Comparison of ENCODE assay signal across 8 cellular contexts in the genomic region with DNA sequence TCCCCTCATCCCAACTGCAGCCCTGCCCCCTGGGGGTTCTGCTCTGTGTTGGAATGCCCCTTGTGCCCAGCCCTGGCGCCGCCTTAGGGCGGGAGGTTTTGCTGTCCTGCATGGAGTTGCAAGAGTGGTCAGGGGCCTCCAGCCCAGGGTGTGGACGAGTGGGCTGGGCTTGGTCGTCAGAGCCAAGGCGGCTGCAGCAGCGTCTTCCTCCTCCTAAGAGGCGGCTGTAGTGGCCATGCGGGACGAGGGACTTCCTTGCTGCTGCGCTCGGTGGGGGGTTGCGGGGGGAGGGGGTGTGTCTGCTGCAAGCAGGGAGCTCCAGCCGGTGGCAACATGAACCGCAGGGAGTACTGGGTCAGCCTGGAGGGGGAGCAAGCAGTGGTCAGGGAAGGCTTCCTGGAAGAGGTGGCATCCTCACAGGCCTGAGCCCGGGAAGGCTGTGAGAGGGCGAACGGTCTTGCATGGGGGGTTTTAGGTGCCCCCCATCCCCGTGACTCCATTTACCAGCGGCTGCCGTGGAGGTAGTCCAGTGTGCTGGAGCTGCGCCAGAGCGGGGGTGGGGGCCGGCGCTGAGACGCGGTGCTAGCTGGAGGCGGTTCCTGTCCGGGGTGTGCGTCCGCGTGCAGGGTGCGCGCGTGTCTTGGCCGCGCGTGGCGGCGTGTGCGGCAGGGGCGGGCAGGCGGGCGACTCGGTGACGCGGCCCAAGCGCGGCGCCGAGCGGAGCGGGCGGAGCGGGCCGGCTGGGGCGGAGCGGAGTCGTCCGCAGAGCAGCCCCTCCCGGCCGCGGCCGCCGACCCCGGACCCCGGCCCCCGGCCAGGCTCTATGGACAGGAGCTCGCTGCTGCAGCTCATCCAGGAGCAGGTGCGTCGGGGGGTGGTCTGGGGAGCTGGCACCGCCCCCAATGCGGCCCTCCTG. TPM values are rescaled to one million over a fixed set of nuclear protein-coding genes. Genes with fewer than 3 reads are reported as not detected.
DNase-seq lines count a peak whose midpoint lies in the region; ATAC-seq and TF ChIP-seq lines count a peak whose summit lies in the region.

Gene RHBDL1 (plus strand): TSS at position 704 of the 916 bp plus-strand sequence. CDS start 120 bp downstream, at position 824.

- no peak within 1 kb of the TSS for H3K27ac ChIP-seq in mucosa of rectum (ENCODE audit: low read depth in 2 of 2, low read length in 2 of 2)

- H3K4me1 ChIP-seq in mucosa of rectum (ENCODE audit: control insufficient read depth in 2 of 2, insufficient read depth in 2 of 2, low read length in 2 of 2) = peaks cover 28 to 34% of the 10 kb centered on the region in 2 donors

- CTCF ChIA-PET in BJ (lab: Yijun Ruan, JAX) = interaction anchor here (0.8 to 1.9 kb wide), 2 partner anchors 7 to 9 kb away, joined by 4 to 6 read pairs; partner anchors contain the start of gene RHOT2

- H3K27me3 ChIP-seq in BJ (ENCODE audit: control insufficient read depth, insufficient read depth, low read length) (no peaks in the 10 kb centered on the region), mucosa of rectum (ENCODE audit: control insufficient read depth in 2 of 2, insufficient read depth in 2 of 2, low read length in 2 of 2) (no peaks in the 10 kb centered on the region)

- H3K9me3 ChIP-seq in mucosa of rectum (ENCODE audit: control insufficient read depth in 2 of 2, low read length in 2 of 2) = no peaks in the 10 kb centered on the region

- peak within 1 kb of the TSS in 1 of 2 donors; percentile 63 for H3K9ac ChIP-seq in mucosa of rectum (ENCODE audit: low read depth in 1 of 2, low read length in 2 of 2)

- DNase-seq in BJ (ENCODE audit: low read depth) (no peak), HuH-7 (ENCODE audit: low spot score) (peak; percentile 50), dermis blood vessel endothelial cell (peak; percentile 24), NCI-H526 (lab: John Stamatoyannopoulos, UW) (no peak), KG1 (lab: John Stamatoyannopoulos, UW) (no peak)

- no peak for TF ChIP-seq CTCF in BJ (IDR thresholded peaks at IDR 0.05; ENCODE audit: insufficient read depth, low read depth, low read length)

- ATAC-seq in HG03342 (IDR thresholded peaks at IDR 0.05; ENCODE audit: unreplicated experiment) (no peak), GM18498 (IDR thresholded peaks at IDR 0.05; ENCODE audit: unreplicated experiment) (no peak)

- H3K36me3 ChIP-seq in BJ (ENCODE audit: control insufficient read depth, insufficient read depth, low read length) (peaks cover 32% of the 10 kb centered on the region), mucosa of rectum (ENCODE audit: control insufficient read depth in 2 of 2, insufficient read depth in 2 of 2, low read length in 2 of 2) (peaks cover 26 to 28% of the 10 kb centered on the region in 2 donors)

- H3K4me3 ChIP-seq in BJ (ENCODE audit: low read depth, low read length) (peak within 1 kb of the TSS; percentile 40), mucosa of rectum (ENCODE audit: low read length in 2 of 2) (peak within 1 kb of the TSS; percentile 50 to 60)

- POLR2A ChIA-PET in BJ (lab: Charles Lee) = no interaction called here

RNA-seq across cellular contexts. Expression of gene RHBDL1, which starts in this region (rescaled TPM):
- polyA plus RNA-seq in BJ (2011; rRNA removed) = 0.74 and 1.3 TPM in 2 replicates
- 0.21 and 0.33 TPM in 2 replicates for polyA minus RNA-seq in BJ (2011; rRNA and poly(A)+ RNA removed)
- total RNA-seq in dermis blood vessel endothelial cell = 0.05 and 0.51 TPM in 2 replicates

Comparison
In these comparisons a context has a peak if more than half of its experiments do, and no peak if none do; other contexts are left out.
1. Peak in DNase-seq in dermis blood vessel endothelial cell; RNA of the gene not detected or under 1 TPM.